1 cellular context compared by ENCODE assay signal in the genomic region with DNA sequence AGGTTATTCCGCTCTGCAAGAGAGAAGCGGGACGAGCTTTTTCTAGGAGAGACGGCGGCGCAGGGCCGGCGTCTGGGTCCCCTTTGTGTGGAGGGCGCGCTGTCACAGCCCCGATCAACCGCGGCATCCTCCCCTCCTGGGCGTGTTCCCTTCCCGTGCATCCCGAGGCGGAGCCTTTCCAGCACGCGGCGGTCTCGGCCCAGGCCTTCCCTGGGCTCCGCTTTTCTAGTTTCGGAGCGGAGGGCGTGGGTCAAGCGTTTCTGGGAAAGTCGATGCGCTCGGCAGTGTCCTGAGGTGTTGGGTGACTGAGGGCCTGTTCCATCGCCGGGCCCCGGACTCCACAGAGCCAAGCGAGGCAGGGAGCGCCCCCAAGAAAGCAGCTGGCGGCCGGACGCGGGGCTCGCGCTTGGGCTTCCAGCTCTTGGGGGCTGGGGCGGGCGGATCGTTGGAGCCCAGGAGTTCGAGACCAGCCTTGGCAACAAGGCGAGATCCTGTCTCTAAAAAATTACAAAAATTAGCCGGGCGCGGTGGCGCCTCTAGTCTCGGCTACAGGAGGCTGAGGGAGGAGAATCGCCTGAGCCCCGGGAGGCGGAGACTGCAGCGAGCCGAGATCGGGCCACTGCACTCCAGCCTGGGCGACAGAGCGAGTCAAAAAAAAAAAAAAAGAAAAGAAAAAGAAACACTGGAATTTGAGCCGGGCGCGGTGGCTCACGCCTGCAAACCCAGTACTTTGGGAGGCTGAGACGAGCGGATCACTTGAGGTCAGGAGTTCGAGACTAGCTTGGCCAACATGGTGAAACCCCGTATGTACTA.
TF ChIP-seq lines count a peak whose summit lies in the region.

No MANE protein-coding gene starts in this region.

TF ChIP-seq in HepG2, 621 proteins besides CTCF, POLR2A, EP300 and RAD21 (continued from another document and continues in another):
- TF ChIP-seq MXD3 (CRISPR knock-in tag; IDR thresholded peaks at IDR 0.05) (no peak), SIX1 (CRISPR knock-in tag; IDR thresholded peaks at IDR 0.05; ENCODE audit: borderline replicate concordance) (peak; percentile 2; the same call in 1 of the 2 replicates), ZNF101 (CRISPR knock-in tag; IDR thresholded peaks at IDR 0.05; ENCODE audit: borderline replicate concordance, low read depth) (no peak), ZNF3 (CRISPR knock-in tag; IDR thresholded peaks at IDR 0.05) (no peak), KLF11 (CRISPR knock-in tag; IDR thresholded peaks at IDR 0.05) (no peak), ZNF260 (CRISPR knock-in tag; IDR thresholded peaks at IDR 0.05; ENCODE audit: borderline replicate concordance, low read depth) (no peak), ELK4 (CRISPR knock-in tag; IDR thresholded peaks at IDR 0.05; ENCODE audit: borderline replicate concordance) (no peak), ZNF891 (CRISPR knock-in tag; IDR thresholded peaks at IDR 0.05) (peak; percentile 71), CC2D1A (CRISPR knock-in tag; IDR thresholded peaks at IDR 0.05) (no peak), MYC (CRISPR knock-in tag; IDR thresholded peaks at IDR 0.05; ENCODE audit: borderline replicate concordance) (peak; percentile 73), ZNF543 (CRISPR knock-in tag; IDR thresholded peaks at IDR 0.05) (no peak), ZNF790 (CRISPR knock-in tag; IDR thresholded peaks at IDR 0.05; ENCODE audit: borderline replicate concordance) (no peak), MXD1 (CRISPR knock-in tag; IDR thresholded peaks at IDR 0.05) (no peak; the same call in none of the 2 replicates), ATF7-NPFF (CRISPR knock-in tag; IDR thresholded peaks at IDR 0.05; ENCODE audit: low read depth) (no peak), ARNT (IDR thresholded peaks at IDR 0.05) (no peak), SRSF9 (IDR thresholded peaks at IDR 0.05; ENCODE audit: borderline replicate concordance, insufficient read depth, low read depth, low read length, poor library complexity, severe bottlenecking) (no peak), NBN (conservative IDR thresholded peaks at IDR 0.05) (no peak), ZNF556 (CRISPR knock-in tag; IDR thresholded peaks at IDR 0.05; ENCODE audit: borderline replicate concordance) (no peak), RNF2 (conservative IDR thresholded peaks at IDR 0.05; ENCODE audit: low read depth) (0 out of 2 replicates have a peak, but pooled peaks have one; percentile 26), ZNF136 (CRISPR knock-in tag; IDR thresholded peaks at IDR 0.05; ENCODE audit: low read depth) (no peak), ZNF441 (CRISPR knock-in tag; IDR thresholded peaks at IDR 0.05; ENCODE audit: borderline replicate concordance) (0 out of 2 replicates have a peak, but pooled peaks have one; percentile 9), KDM6A (CRISPR knock-in tag; IDR thresholded peaks at IDR 0.05; ENCODE audit: low read depth) (no peak), ZNF337 (CRISPR knock-in tag; IDR thresholded peaks at IDR 0.05; ENCODE audit: borderline replicate concordance, low read depth) (no peak), ZNF607 (CRISPR knock-in tag; IDR thresholded peaks at IDR 0.05; ENCODE audit: borderline replicate concordance) (0 out of 2 replicates have a peak, but pooled peaks have one; percentile 51), ZBTB34 (CRISPR knock-in tag; IDR thresholded peaks at IDR 0.05) (no peak), ZNF83 (CRISPR knock-in tag; IDR thresholded peaks at IDR 0.05; ENCODE audit: borderline replicate concordance) (no peak), MEF2D (CRISPR knock-in tag; IDR thresholded peaks at IDR 0.05) (no peak), GPN1 (CRISPR knock-in tag; IDR thresholded peaks at IDR 0.05; ENCODE audit: borderline replicate concordance) (no peak), SP5 (CRISPR knock-in tag; IDR thresholded peaks at IDR 0.05; ENCODE audit: borderline replicate concordance, low read depth) (no peak), HOXA9 (CRISPR knock-in tag; IDR thresholded peaks at IDR 0.05; ENCODE audit: borderline replicate concordance) (no peak), RXRA (CRISPR knock-in tag; IDR thresholded peaks at IDR 0.05) (peak; percentile 52; the same call in 1 of the 2 replicates), ZNF501 (CRISPR knock-in tag; IDR thresholded peaks at IDR 0.05) (0 out of 2 replicates have a peak, but pooled peaks have one; percentile 77), ZNF776 (CRISPR knock-in tag; IDR thresholded peaks at IDR 0.05) (no peak; the same call in 1 of the 2 replicates), LCORL (IDR thresholded peaks at IDR 0.05) (no peak), LCORL (CRISPR knock-in tag; IDR thresholded peaks at IDR 0.05) (peak; percentile 27; the same call in 1 of the 2 replicates), DNMT3B (CRISPR knock-in tag; conservative IDR thresholded peaks at IDR 0.05) (no peak), ATAD3A (CRISPR knock-in tag; IDR thresholded peaks at IDR 0.05) (no peak), BHLHE40 (IDR thresholded peaks at IDR 0.05; ENCODE audit: low read length) (no peak), ZBTB21 (CRISPR knock-in tag; IDR thresholded peaks at IDR 0.05) (no peak), GTF3A (CRISPR knock-in tag; conservative IDR thresholded peaks at IDR 0.05) (no peak), HMGXB3 (CRISPR knock-in tag; IDR thresholded peaks at IDR 0.05; ENCODE audit: borderline replicate concordance) (no peak), ELF1 (CRISPR knock-in tag; IDR thresholded peaks at IDR 0.05) (no peak), JUNB (CRISPR knock-in tag; IDR thresholded peaks at IDR 0.05; ENCODE audit: borderline replicate concordance) (no peak), ZNF563 (CRISPR knock-in tag; IDR thresholded peaks at IDR 0.05) (peak; percentile 54; the same call in 1 of the 2 replicates)
- TF ChIP-seq, protein P1, sequence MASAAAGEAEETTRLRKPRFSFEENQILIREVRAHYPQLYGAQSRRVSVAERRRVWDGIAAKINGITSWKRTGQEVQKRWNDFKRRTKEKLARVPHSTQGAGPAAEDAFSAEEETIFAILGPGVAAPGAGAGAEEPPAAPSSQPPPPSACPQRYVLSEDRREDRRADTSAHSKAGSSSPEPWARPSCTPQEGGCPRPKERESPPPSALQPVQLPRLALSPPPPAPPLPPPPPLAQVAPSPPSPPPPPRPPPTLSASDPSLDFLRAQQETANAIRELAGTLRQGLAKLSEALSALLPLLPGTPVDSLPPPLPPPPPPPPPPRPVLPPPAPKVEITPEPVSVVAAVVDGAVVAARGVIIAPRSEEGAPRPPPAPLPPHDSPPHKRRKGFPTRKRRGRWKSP (CRISPR knock-in tag; IDR thresholded peaks at IDR 0.05), result no peak
- TF ChIP-seq, protein P2, sequence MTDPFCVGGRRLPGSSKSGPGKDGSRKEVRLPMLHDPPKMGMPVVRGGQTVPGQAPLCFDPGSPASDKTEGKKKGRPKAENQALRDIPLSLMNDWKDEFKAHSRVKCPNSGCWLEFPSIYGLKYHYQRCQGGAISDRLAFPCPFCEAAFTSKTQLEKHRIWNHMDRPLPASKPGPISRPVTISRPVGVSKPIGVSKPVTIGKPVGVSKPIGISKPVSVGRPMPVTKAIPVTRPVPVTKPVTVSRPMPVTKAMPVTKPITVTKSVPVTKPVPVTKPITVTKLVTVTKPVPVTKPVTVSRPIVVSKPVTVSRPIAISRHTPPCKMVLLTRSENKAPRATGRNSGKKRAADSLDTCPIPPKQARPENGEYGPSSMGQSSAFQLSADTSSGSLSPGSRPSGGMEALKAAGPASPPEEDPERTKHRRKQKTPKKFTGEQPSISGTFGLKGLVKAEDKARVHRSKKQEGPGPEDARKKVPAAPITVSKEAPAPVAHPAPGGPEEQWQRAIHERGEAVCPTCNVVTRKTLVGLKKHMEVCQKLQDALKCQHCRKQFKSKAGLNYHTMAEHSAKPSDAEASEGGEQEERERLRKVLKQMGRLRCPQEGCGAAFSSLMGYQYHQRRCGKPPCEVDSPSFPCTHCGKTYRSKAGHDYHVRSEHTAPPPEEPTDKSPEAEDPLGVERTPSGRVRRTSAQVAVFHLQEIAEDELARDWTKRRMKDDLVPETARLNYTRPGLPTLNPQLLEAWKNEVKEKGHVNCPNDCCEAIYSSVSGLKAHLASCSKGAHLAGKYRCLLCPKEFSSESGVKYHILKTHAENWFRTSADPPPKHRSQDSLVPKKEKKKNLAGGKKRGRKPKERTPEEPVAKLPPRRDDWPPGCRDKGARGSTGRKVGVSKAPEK (CRISPR knock-in tag; IDR thresholded peaks at IDR 0.05; ENCODE audit: borderline replicate concordance), result no peak
- TF ChIP-seq, protein P3, sequence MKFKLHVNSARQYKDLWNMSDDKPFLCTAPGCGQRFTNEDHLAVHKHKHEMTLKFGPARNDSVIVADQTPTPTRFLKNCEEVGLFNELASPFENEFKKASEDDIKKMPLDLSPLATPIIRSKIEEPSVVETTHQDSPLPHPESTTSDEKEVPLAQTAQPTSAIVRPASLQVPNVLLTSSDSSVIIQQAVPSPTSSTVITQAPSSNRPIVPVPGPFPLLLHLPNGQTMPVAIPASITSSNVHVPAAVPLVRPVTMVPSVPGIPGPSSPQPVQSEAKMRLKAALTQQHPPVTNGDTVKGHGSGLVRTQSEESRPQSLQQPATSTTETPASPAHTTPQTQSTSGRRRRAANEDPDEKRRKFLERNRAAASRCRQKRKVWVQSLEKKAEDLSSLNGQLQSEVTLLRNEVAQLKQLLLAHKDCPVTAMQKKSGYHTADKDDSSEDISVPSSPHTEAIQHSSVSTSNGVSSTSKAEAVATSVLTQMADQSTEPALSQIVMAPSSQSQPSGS (CRISPR knock-in tag; IDR thresholded peaks at IDR 0.05), result no peak
- TF ChIP-seq, protein P4, sequence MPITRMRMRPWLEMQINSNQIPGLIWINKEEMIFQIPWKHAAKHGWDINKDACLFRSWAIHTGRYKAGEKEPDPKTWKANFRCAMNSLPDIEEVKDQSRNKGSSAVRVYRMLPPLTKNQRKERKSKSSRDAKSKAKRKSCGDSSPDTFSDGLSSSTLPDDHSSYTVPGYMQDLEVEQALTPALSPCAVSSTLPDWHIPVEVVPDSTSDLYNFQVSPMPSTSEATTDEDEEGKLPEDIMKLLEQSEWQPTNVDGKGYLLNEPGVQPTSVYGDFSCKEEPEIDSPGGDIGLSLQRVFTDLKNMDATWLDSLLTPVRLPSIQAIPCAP (CRISPR knock-in tag; IDR thresholded peaks at IDR 0.05; ENCODE audit: low read depth), result no peak
